ENCODE assay signal across 17 cellular contexts in genomic region chr7:133795061-133795460, GRCh38.
"Had no signal": no experiment of that assay in that cellular context is flagged by ENCODE, and none has a peak within 500 bp of the region (broad histone marks: within the 10 kb centered on the region; RNA-seq: fewer than 3 reads in every experiment).

No MANE protein-coding gene starts in this region.

- H3K4me3 ChIP-seq: breast epithelium, heart left ventricle, left lung, mucosa of descending colon, right atrium auricular region, tibial artery had no signal

- DNase-seq: activated CD4-positive, alpha-beta T cell treated with anti-CD3 and anti-CD28 coated beads for 4 hours; activated CD8-positive, alpha-beta memory T cell treated with anti-CD3 and anti-CD28 coated beads, Interleukin-2, amount 50 U/mL, for 4 hours; activated CD8-positive, alpha-beta T cell treated with anti-CD3 and anti-CD28 coated beads for 36 hours; activated gamma-delta T cell treated with Interleukin-2 at 50 U/mL for 16 hours; activated naive CD8-positive, alpha-beta T cell treated with anti-CD3 and anti-CD28 coated beads for 36 hours; activated T-cell treated with anti-CD3 and anti-CD28 coated beads, Interleukin-2, amount 50 U/mL, for 72 hours; dermis blood vessel endothelial cell; erythroblast; islet precursor cell; left lung; mucosa of descending colon; naive thymus-derived CD8-positive, alpha-beta T cell; small intestine had no signal
